ENCODE assay signal across 12 cellular contexts in genomic region chr20:2264118-2264517, GRCh38. TPM values are rescaled to one million over a fixed set of nuclear protein-coding genes. Genes with fewer than 3 reads are reported as not detected.
"Had no signal": no experiment of that assay in that cellular context is flagged by ENCODE, and none has a peak within 500 bp of the region (broad histone marks: within the 10 kb centered on the region; RNA-seq: fewer than 3 reads in every experiment).

No MANE protein-coding gene starts in this region.

- H3K4me3 ChIP-seq: adrenal gland, transverse colon had no signal

- H3K27ac ChIP-seq: adrenal gland, neutrophil had no signal

- H3K4me1 ChIP-seq: adrenal gland had no signal

- H3K27me3 ChIP-seq: adrenal gland, neutrophil, transverse colon had no signal

- DNase-seq: activated naive CD4-positive, alpha-beta T cell treated with anti-CD3 and anti-CD28 coated beads, Interleukin-2, amount 50 U/mL, for 16 hours; adrenal gland; erythroblast; kidney glomerular epithelial cell; posterior cingulate gyrus; right cardiac atrium; stimulated activated CD4-positive, alpha-beta T cell treated with anti-CD3 and anti-CD28 coated beads, Interleukin-2, amount 100 ng/mL, for 24 hours; stimulated activated naive B cell treated with anti-CD40 and anti-IgM and Interleukin-4, amounts not matched to agents 10 μg/mL and 1 μg/mL and 100 μg/mL, for 72 hours had no signal

- H3K9me3 ChIP-seq: adrenal gland, neutrophil, transverse colon had no signal

- H3K36me3 ChIP-seq: adrenal gland, neutrophil, transverse colon had no signal

RNA-seq across cellular contexts. Expression of gene TGM3, which starts 31.7 kb away (rescaled TPM):
- total RNA-seq: activated T-helper 2 cell treated with anti-CD3 and anti-CD28 coated beads, Interferon-gamma antibody, Interleukin-2, Interleukin-4, amounts not matched to agents 10 μg/mL and 5 μg/mL and 100 μg/mL, durations not matched to agents 14 hours and 24 hours and 36 hours; right cardiac atrium; T-helper 17 cell had no signal
